ENCODE assay signal across 20 cellular contexts in genomic region chr6:63493557-63493956, GRCh38.
DNase-seq lines count a peak whose midpoint lies in the region; ATAC-seq, FAIRE-seq and TF ChIP-seq lines count a peak whose summit lies in the region.
"Had no signal": no experiment of that assay in that cellular context is flagged by ENCODE, and none has a peak within 500 bp of the region (broad histone marks: within the 10 kb centered on the region; RNA-seq: fewer than 3 reads in every experiment).

No MANE protein-coding gene starts in this region.

- H3K79me2 ChIP-seq in HepG2 (ENCODE audit: insufficient read depth, low read length): no peaks in the 10 kb centered on the region

- H3K9me3 ChIP-seq in HepG2 (ENCODE audit: low read length) (no peaks in the 10 kb centered on the region), right lobe of liver (no peaks in the 10 kb centered on the region), RWPE2 (ENCODE audit: severe bottlenecking) (no peaks in the 10 kb centered on the region)
- H3K9me3 ChIP-seq: SK-N-SH had no signal

- H2AFZ ChIP-seq in HepG2 (ENCODE audit: low read length): no peak overlapping the region

- DNase-seq in HepG2 (ENCODE audit: low spot score) (no peak), right lobe of liver (no peak), RWPE2 (ENCODE audit: low spot score) (no peak), foreskin keratinocyte (peak; percentile 41 to 81), brain microvascular endothelial cell (no peak), NCI-H146 treated with DMSO at 0.1 percent for 48 hours (lab: John Stamatoyannopoulos, UW; ENCODE audit: unreplicated experiment) (no peak)
- DNase-seq: DMS53, GF-D8, KBM-7, NCI-H1105, NCI-H146, NCI-H2029 treated with DMSO at 0.1 percent for 48 hours, NCI-H2171, NCI-H526, OCI-M1, SIG-M5, SK-N-SH had no signal

- H3K4me1 ChIP-seq in HepG2 (ENCODE audit: insufficient read depth, low read length) (peaks cover 29% of the 10 kb centered on the region), right lobe of liver (no peaks in the 10 kb centered on the region), RWPE2 (ENCODE audit: insufficient read depth, poor library complexity, severe bottlenecking) (peaks cover 12% of the 10 kb centered on the region), foreskin keratinocyte (no peaks in the 10 kb centered on the region)

- TF ChIP-seq RAD21 in HepG2 (CRISPR knock-in tag; IDR thresholded peaks at IDR 0.05): no peak

- WGBS in HepG2 (ENCODE audit: low lambda C conversion rate): 73% methylated on average over 1 of the region's 1 CpG
- WGBS in right lobe of liver (ENCODE audit: insufficient coverage, low coverage, low lambda C conversion rate, missing lambda C conversion rate): 88% methylated on average over 1 of the region's 1 CpG

- no peak overlapping the region for H3K4me2 ChIP-seq in HepG2 (ENCODE audit: low read depth, low read length)
- H3K4me2 ChIP-seq: SK-N-SH had no signal

- H3K27me3 ChIP-seq in HepG2 (ENCODE audit: control insufficient read depth in 1 of 2, insufficient read depth in 2 of 2, low read length in 2 of 2): no peaks in the 10 kb centered on the region
- H3K27me3 ChIP-seq in right lobe of liver: no peaks in the 10 kb centered on the region
- no peaks in the 10 kb centered on the region for H3K27me3 ChIP-seq in RWPE2 (ENCODE audit: insufficient read depth, poor library complexity, severe bottlenecking)
- H3K27me3 ChIP-seq in foreskin keratinocyte: no peaks in the 10 kb centered on the region
- H3K27me3 ChIP-seq in brain microvascular endothelial cell (replicated peaks): no peaks in the 10 kb centered on the region

- no peaks in the 10 kb centered on the region for H3K36me3 ChIP-seq in HepG2 (replicated peaks in 1 of 2; ENCODE audit: control insufficient read depth in 1 of 2, insufficient read depth in 2 of 2, low read length in 2 of 2)
- no peaks in the 10 kb centered on the region for H3K36me3 ChIP-seq in right lobe of liver
- no peaks in the 10 kb centered on the region for H3K36me3 ChIP-seq in RWPE2 (ENCODE audit: low read depth)
- no peaks in the 10 kb centered on the region for H3K36me3 ChIP-seq in brain microvascular endothelial cell (replicated peaks)

- CTCF ChIA-PET in HepG2 (lab: Yijun Ruan, JAX; ENCODE audit: low intra/inter-chr PET ratio, low total read pairs): no interaction called here

- no peaks in the 10 kb centered on the region for H4K20me1 ChIP-seq in HepG2 (ENCODE audit: insufficient read depth, low read length)

- FAIRE-seq in HepG2 (lab: Jason Lieb, UNC): no peak
- FAIRE-seq: A204.1, D721Med had no signal

- no peak overlapping the region for H3K4me3 ChIP-seq in HepG2 (replicated peaks in 1 of 3; ENCODE audit: insufficient read depth in 1 of 3, low read depth in 2 of 3, low read length in 3 of 3)
- H3K4me3 ChIP-seq in right lobe of liver: no peak overlapping the region
- no peak overlapping the region for H3K4me3 ChIP-seq in RWPE2 (ENCODE audit: severe bottlenecking)
- H3K4me3 ChIP-seq in brain microvascular endothelial cell (ENCODE audit: low read depth, low read length): no peak overlapping the region

- POLR2A ChIA-PET in HepG2 (lab: Yijun Ruan, JAX): interaction anchor here (2.0 kb wide), 1 partner anchor 21 kb away, joined by 5 read pairs; no protein-coding TSS in a partner anchor

- in situ Hi-C loops in HepG2 (cut with HindIII; ENCODE audit: extremely low pct_ligation_motif_present, low pct_unique_long_range_greater_than_20kb): no loop called here
- in situ Hi-C loops in brain microvascular endothelial cell (cut with HindIII; ENCODE audit: low pct_ligation_motif_present, low sequenced_read_pairs): no loop called here

- no peak for TF ChIP-seq POLR2A in HepG2 (IDR thresholded peaks at IDR 0.05; ENCODE audit: insufficient read depth in 1 of 2, low read depth in 2 of 2, low read length in 2 of 2)
- no peak for TF ChIP-seq POLR2A in right lobe of liver (IDR thresholded peaks at IDR 0.05)

- no TSS peak for BruUV-seq in HepG2 (replicated peaks; lab: Mats Ljungman, UMichigan)

- TF ChIP-seq EP300 in HepG2 (IDR thresholded peaks at IDR 0.05; ENCODE audit: low read depth in 2 of 2, low read length in 2 of 2): no peak
- no peak for TF ChIP-seq EP300 in HepG2 (CRISPR knock-in tag; IDR thresholded peaks at IDR 0.05; ENCODE audit: borderline replicate concordance)

- ATAC-seq in HepG2 (no peak), right lobe of liver (no peak), RWPE2 (ENCODE audit: low read depth) (peak; percentile 71), foreskin keratinocyte (peak; percentile 94), HG03469 (IDR thresholded peaks at IDR 0.05; ENCODE audit: unreplicated experiment) (no peak)

- no peak overlapping the region for H3K27ac ChIP-seq in HepG2 (ENCODE audit: extremely low read length, insufficient read depth, low read length)
- no peak overlapping the region for H3K27ac ChIP-seq in right lobe of liver
- H3K27ac ChIP-seq in RWPE2 (ENCODE audit: poor library complexity, severe bottlenecking): no peak overlapping the region
- H3K27ac ChIP-seq in foreskin keratinocyte: peak overlapping the region; percentile 12
- H3K27ac ChIP-seq in brain microvascular endothelial cell: no peak overlapping the region

- H3K9ac ChIP-seq in HepG2 (ENCODE audit: insufficient read depth, low read depth, low read length): no peak overlapping the region
- H3K9ac ChIP-seq: SK-N-SH had no signal

- no peak for TF ChIP-seq CTCF in HepG2 (CRISPR knock-in tag; IDR thresholded peaks at IDR 0.05)
- TF ChIP-seq CTCF in right lobe of liver (IDR thresholded peaks at IDR 0.05): no peak
- TF ChIP-seq CTCF in RWPE2 (IDR thresholded peaks at IDR 0.05; ENCODE audit: poor library complexity, severe bottlenecking): no peak
- TF ChIP-seq CTCF in foreskin keratinocyte (conservative IDR thresholded peaks at IDR 0.05): no peak
- no peak for TF ChIP-seq CTCF in brain microvascular endothelial cell (IDR thresholded peaks at IDR 0.05; ENCODE audit: low read depth, low read length, missing control alignments)

- intact Hi-C loops in HepG2 (cut with micrococcal nuclease; ENCODE audit: unreplicated experiment) (no loop called here), right lobe of liver (cut with DNase I) (no loop called here)

TF ChIP-seq in HepG2, 621 proteins besides CTCF, POLR2A, EP300 and RAD21:
- TF ChIP-seq FOXA1 (IDR thresholded peaks at IDR 0.05): no peak
- peak; percentile 16; the same call in 1 of the 2 replicates for TF ChIP-seq FOXA1 (CRISPR knock-in tag; IDR thresholded peaks at IDR 0.05)
- TF ChIP-seq ZNF644 (CRISPR knock-in tag; IDR thresholded peaks at IDR 0.05; ENCODE audit: low read depth): peak; percentile 35; the same call in 1 of the 2 replicates
- no peak for TF ChIP-seq DNMT3B (CRISPR knock-in tag; conservative IDR thresholded peaks at IDR 0.05)

Comparison
In these comparisons a context has a peak if more than half of its experiments do, and no peak if none do; other contexts are left out.
1. ATAC-seq: peak in RWPE2 (single experiment) and foreskin keratinocyte (single experiment); none in HepG2 (single experiment), right lobe of liver (0 of 4) and HG03469 (single experiment).
2. DNase-seq: peak in foreskin keratinocyte (2 of 2); none in HepG2 (single experiment), right lobe of liver (0 of 3), RWPE2 (single experiment), brain microvascular endothelial cell (single experiment) and NCI-H146 treated with DMSO at 0.1 percent for 48 hours (single experiment).